In the genomic region with DNA sequence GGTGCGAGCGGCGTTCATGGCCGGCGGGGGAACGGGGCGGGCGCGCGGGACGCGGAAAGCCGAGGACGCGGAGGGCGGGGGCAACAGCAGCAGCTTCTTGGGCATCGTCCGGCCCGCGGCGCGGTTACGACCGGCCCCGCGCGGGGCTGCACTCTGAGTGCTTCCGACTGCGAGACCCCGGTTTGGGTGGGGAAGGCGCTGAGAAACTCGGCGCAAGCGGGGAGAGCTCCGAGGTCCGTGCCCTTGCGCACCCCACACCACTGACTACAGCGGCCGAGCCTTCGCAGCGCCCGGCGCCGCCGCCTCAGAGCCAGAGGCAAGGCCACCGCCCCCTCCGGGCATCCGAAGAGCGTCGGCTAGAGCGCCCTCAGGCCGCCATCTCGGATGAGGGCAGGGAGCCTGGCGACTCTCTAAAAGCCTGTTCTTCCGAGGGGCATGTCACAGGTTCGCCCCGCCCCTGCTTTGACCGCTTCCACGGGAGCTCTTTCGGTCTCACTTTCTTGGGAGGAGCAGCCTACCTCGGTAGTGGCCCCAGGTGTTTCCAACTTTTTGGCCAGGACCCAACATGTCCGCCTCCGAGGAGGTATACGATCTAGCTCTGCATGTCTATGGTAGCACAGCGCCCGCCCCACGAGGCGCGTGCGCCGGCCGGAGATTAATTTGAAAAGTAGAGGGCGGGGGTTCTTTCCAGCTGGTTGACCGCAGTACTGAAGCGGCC, we compare ENCODE assay signal across 8 cellular contexts. TPM values are rescaled to one million over a fixed set of nuclear protein-coding genes. Genes with fewer than 3 reads are reported as not detected.
DNase-seq lines count a peak whose midpoint lies in the region; ATAC-seq, FAIRE-seq and TF ChIP-seq lines count a peak whose summit lies in the region.

A gene with protein sequence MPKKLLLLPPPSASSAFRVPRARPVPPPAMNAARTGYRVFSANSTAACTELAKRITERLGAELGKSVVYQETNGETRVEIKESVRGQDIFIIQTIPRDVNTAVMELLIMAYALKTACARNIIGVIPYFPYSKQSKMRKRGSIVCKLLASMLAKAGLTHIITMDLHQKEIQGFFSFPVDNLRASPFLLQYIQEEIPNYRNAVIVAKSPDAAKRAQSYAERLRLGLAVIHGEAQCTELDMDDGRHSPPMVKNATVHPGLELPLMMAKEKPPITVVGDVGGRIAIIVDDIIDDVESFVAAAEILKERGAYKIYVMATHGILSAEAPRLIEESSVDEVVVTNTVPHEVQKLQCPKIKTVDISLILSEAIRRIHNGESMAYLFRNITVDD (minus strand): TSS at position 318 of the 718 bp plus-strand sequence. CDS start 213 bp downstream, at position 105.

- FAIRE-seq in GM19239 (lab: Jason Lieb, UNC): peak; percentile 95

- peak within 1 kb of the TSS; percentile 89 for H3K4me3 ChIP-seq in BLaER1
- H3K4me3 ChIP-seq in liver (ENCODE audit: low read depth in 1 of 3, low read length in 3 of 3): peak within 1 kb of the TSS; percentile 87 to 94 (median 89)

- H3K4me1 ChIP-seq in BLaER1 (peaks cover 30% of the 10 kb centered on the region), liver (ENCODE audit: control insufficient read depth in 4 of 4, insufficient read depth in 4 of 4, low read length in 3 of 4) (peaks cover 4 to 22% (median 18%) of the 10 kb centered on the region in 4 donors)

- H3K4me2 ChIP-seq in BLaER1: peak within 1 kb of the TSS; percentile 99

- H3K27ac ChIP-seq in BLaER1 (peak within 1 kb of the TSS; percentile 99), liver (ENCODE audit: low read depth in 1 of 2, low read length in 2 of 2) (peak within 1 kb of the TSS; percentile 78)

- H3K36me3 ChIP-seq in BLaER1: peaks cover 10% of the 10 kb centered on the region; the same call in 1 of the 2 replicates
- no peaks in the 10 kb centered on the region for H3K36me3 ChIP-seq in liver (ENCODE audit: control insufficient read depth in 4 of 4, insufficient read depth in 3 of 4, low read depth in 1 of 4, low read length in 3 of 4)

- no peaks in the 10 kb centered on the region; the same call in 1 of the 2 replicates for H4K20me1 ChIP-seq in BLaER1

- WGBS in liver: under 1% methylated on average over 75 of the region's 75 CpGs

- TF ChIP-seq CTCF in liver (IDR thresholded peaks at IDR 0.05; ENCODE audit: low read depth, low read length, missing input control): peak; percentile 36

- H3K27me3 ChIP-seq in BLaER1: no peaks in the 10 kb centered on the region
- H3K27me3 ChIP-seq in liver (ENCODE audit: control insufficient read depth in 4 of 4, insufficient read depth in 4 of 4, low read length in 3 of 4): no peaks in the 10 kb centered on the region

- DNase-seq in GM19239 (ENCODE audit: insufficient read length, low spot score) (peak; percentile 91), NCI-H526 (lab: John Stamatoyannopoulos, UW) (peak; percentile 93 to 97), dermis blood vessel endothelial cell (peak; percentile 94)
- DNase-seq in activated CD4-positive, alpha-beta T cell treated with anti-CD3 and anti-CD28 coated beads, Interleukin-2, amount 50 U/mL, for 1 hour: peak; percentile 66
- peak; percentile 83 for DNase-seq in stimulated activated CD4-positive, alpha-beta T cell treated with anti-CD3 and anti-CD28 coated beads, Interleukin-4, amount 100 ng/mL, for 24 hours

- ATAC-seq in HG03460 (IDR thresholded peaks at IDR 0.05; ENCODE audit: unreplicated experiment): peak; percentile 85

- peak within 1 kb of the TSS; percentile 98 for H3K9ac ChIP-seq in BLaER1
- peak within 1 kb of the TSS; percentile 88 to 91 for H3K9ac ChIP-seq in liver (ENCODE audit: low read depth in 1 of 2, low read length in 2 of 2)

- H3K9me3 ChIP-seq in BLaER1 (no peaks in the 10 kb centered on the region), liver (ENCODE audit: control insufficient read depth in 4 of 4, low read length in 3 of 4) (no peaks in the 10 kb centered on the region)

- peak; percentile 43 to 50 for TF ChIP-seq RAD21 in liver (IDR thresholded peaks at IDR 0.05)

TF ChIP-seq in liver, 16 proteins besides CTCF, POLR2A, EP300 and RAD21:
- TF ChIP-seq GABPA (IDR thresholded peaks at IDR 0.05 in 1 of 2, conservative IDR thresholded peaks at IDR 0.05 in 1 of 2): peak in 1 of 2 donors; percentile 45
- TF ChIP-seq, protein P1, sequence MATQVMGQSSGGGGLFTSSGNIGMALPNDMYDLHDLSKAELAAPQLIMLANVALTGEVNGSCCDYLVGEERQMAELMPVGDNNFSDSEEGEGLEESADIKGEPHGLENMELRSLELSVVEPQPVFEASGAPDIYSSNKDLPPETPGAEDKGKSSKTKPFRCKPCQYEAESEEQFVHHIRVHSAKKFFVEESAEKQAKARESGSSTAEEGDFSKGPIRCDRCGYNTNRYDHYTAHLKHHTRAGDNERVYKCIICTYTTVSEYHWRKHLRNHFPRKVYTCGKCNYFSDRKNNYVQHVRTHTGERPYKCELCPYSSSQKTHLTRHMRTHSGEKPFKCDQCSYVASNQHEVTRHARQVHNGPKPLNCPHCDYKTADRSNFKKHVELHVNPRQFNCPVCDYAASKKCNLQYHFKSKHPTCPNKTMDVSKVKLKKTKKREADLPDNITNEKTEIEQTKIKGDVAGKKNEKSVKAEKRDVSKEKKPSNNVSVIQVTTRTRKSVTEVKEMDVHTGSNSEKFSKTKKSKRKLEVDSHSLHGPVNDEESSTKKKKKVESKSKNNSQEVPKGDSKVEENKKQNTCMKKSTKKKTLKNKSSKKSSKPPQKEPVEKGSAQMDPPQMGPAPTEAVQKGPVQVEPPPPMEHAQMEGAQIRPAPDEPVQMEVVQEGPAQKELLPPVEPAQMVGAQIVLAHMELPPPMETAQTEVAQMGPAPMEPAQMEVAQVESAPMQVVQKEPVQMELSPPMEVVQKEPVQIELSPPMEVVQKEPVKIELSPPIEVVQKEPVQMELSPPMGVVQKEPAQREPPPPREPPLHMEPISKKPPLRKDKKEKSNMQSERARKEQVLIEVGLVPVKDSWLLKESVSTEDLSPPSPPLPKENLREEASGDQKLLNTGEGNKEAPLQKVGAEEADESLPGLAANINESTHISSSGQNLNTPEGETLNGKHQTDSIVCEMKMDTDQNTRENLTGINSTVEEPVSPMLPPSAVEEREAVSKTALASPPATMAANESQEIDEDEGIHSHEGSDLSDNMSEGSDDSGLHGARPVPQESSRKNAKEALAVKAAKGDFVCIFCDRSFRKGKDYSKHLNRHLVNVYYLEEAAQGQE (IDR thresholded peaks at IDR 0.05): peak; percentile 55
- TF ChIP-seq, protein P2, sequence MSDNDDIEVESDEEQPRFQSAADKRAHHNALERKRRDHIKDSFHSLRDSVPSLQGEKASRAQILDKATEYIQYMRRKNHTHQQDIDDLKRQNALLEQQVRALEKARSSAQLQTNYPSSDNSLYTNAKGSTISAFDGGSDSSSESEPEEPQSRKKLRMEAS (IDR thresholded peaks at IDR 0.05): peak; percentile 79
- TF ChIP-seq SP1 (IDR thresholded peaks at IDR 0.05): peak; percentile 66
- no peak for TF ChIP-seq HNF4G (IDR thresholded peaks at IDR 0.05)
- TF ChIP-seq JUND (IDR thresholded peaks at IDR 0.05): no peak
- TF ChIP-seq ZBTB33 (IDR thresholded peaks at IDR 0.05): peak; percentile 28
- TF ChIP-seq NR2F2 (IDR thresholded peaks at IDR 0.05): peak; percentile 22
- peak; percentile 12 for TF ChIP-seq FOXA1 (IDR thresholded peaks at IDR 0.05)
- peak; percentile 31 to 38 for TF ChIP-seq RXRA (IDR thresholded peaks at IDR 0.05)
- TF ChIP-seq TAF1 (conservative IDR thresholded peaks at IDR 0.05): peak; percentile 84
- peak; percentile 17 to 47 for TF ChIP-seq EGR1 (IDR thresholded peaks at IDR 0.05; ENCODE audit: low read depth in 2 of 2)
- no peak for TF ChIP-seq FOXA2 (IDR thresholded peaks at IDR 0.05)
- no peak for TF ChIP-seq HNF4A (conservative IDR thresholded peaks at IDR 0.05)
- peak; percentile 99 for TF ChIP-seq YY1 (IDR thresholded peaks at IDR 0.05)
- TF ChIP-seq ATF3 (IDR thresholded peaks at IDR 0.05): no peak

RNA-seq across cellular contexts. Expression of the gene that starts here (rescaled TPM):
- total RNA-seq in dermis blood vessel endothelial cell: 128 and 131 TPM in 2 replicates
- total RNA-seq in liver: 10 to 100 TPM; 21.4 to 78.1 TPM
- 10 to 100 TPM; 33.9 to 71.3 TPM for polyA plus RNA-seq in liver

Comparison
In these comparisons a context has a peak if more than half of its experiments do, and no peak if none do; other contexts are left out.
1. Peak in every context shown above with its lines: DNase-seq, ATAC-seq, H3K4me3 ChIP-seq and H3K27ac ChIP-seq.